ENCODE assay signal across 17 cellular contexts in genomic region chr1:93502561-93502960, GRCh38. TPM values are rescaled to one million over a fixed set of nuclear protein-coding genes. Genes with fewer than 3 reads are reported as not detected.
DNase-seq lines count a peak whose midpoint lies in the region; ATAC-seq, FAIRE-seq and TF ChIP-seq lines count a peak whose summit lies in the region.
"Had no signal": no experiment of that assay in that cellular context is flagged by ENCODE, and none has a peak within 500 bp of the region (broad histone marks: within the 10 kb centered on the region; RNA-seq: fewer than 3 reads in every experiment).

No MANE protein-coding gene starts in this region.

- H3K27ac Mint-ChIP-seq in nephron (peak overlapping the region in 2 of 3 experiments; percentile 0 to 41), CD14-positive monocyte (no peak overlapping the region)

- no peak overlapping the region for H2BK12ac ChIP-seq in H1 (ENCODE audit: low read depth, low read length)

- DNase-seq in NCI-H2029 treated with DMSO at 0.1 percent for 48 hours (lab: John Stamatoyannopoulos, UW), result peak; percentile 14
- DNase-seq in NCI-H2029 (lab: John Stamatoyannopoulos, UW), result no peak
- no peak for DNase-seq in RWPE2 (ENCODE audit: low spot score)
- DNase-seq in H1 (ENCODE audit: low read depth in 1 of 2, low spot score in 2 of 2), result no peak
- DNase-seq in NCI-H2171 (lab: John Stamatoyannopoulos, UW), result no peak
- no peak for DNase-seq in CD14-positive monocyte (ENCODE audit: low spot score)
- DNase-seq: DMS 273 treated with DMSO at 0.1 percent for 48 hours; KG1; MG63; NCI-H1092 treated with DMSO at 0.1 percent for 48 hours; NCI-H187; NCI-H526; NK-92 treated with Interleukin-12 subunit alpha and Interleukin-12 subunit beta, amount 100 ng/mL, for 24 hours had no signal

- no peak overlapping the region for H2AFZ ChIP-seq in H1 (ENCODE audit: low read length)

- H3K36me3 ChIP-seq in RWPE2 (ENCODE audit: low read depth) (peaks cover 32% of the 10 kb centered on the region), H1 (ENCODE audit: control insufficient read depth in 2 of 4, insufficient read depth in 4 of 4, low read length in 3 of 4) (peaks cover 0 to 15% (median 0%) of the 10 kb centered on the region in 4 experiments; a peak in 4 of 8 replicates)
- H3K36me3 ChIP-seq: MG63 had no signal

- no peak overlapping the region for H2BK120ac ChIP-seq in H1 (replicated peaks; ENCODE audit: low read depth, low read length)

- FAIRE-seq in H1 (lab: Jason Lieb, UNC), result peak; percentile 52
- FAIRE-seq: GM18507 had no signal

- H3K4me2 ChIP-seq in H1 (ENCODE audit: insufficient read depth in 1 of 2, low read depth in 2 of 2, low read length in 2 of 2), result no peak overlapping the region
- H3K4me2 ChIP-seq: BLaER1 had no signal

- H2BK5ac ChIP-seq in H1 (ENCODE audit: low read depth, low read length), result no peak overlapping the region

- H3K4me1 Mint-ChIP-seq in nephron (peaks cover 16% of the 10 kb centered on the region), CD14-positive monocyte (peaks cover 3% of the 10 kb centered on the region)

- H3K9me3 ChIP-seq in RWPE2 (ENCODE audit: severe bottlenecking) (peaks cover 2% of the 10 kb centered on the region), H1 (ENCODE audit: insufficient read depth in 2 of 2, low read depth in 1 of 2, low read length in 1 of 2) (no peaks in the 10 kb centered on the region)
- H3K9me3 ChIP-seq: MG63 had no signal

- H3K27ac ChIP-seq in RWPE2 (ENCODE audit: poor library complexity, severe bottlenecking) (peak overlapping the region; percentile 23), H1 (ENCODE audit: low read depth, low read length) (no peak overlapping the region)
- H3K27ac ChIP-seq: BLaER1 had no signal

- WGBS in H1 (ENCODE audit: extremely low coverage in 1 of 2, insufficient coverage in 1 of 2, insufficient read length in 1 of 2, insufficient replicate concordance in 2 of 2, low coverage in 1 of 2, low lambda C conversion rate in 2 of 2, missing lambda C conversion rate in 1 of 2), 2 experiments, result 91% methylated on average over 1 of the region's 1 CpG; no CpG with 5 or more reads in 1 of the 2 experiments

- H3K56ac ChIP-seq in H1 (replicated peaks; ENCODE audit: insufficient read length, low read depth, low read length), result no peak overlapping the region

- H3K4me3 ChIP-seq in RWPE2 (ENCODE audit: severe bottlenecking) (no peak overlapping the region), H1 (ENCODE audit: extremely low read depth in 1 of 4, insufficient read depth in 2 of 4, low read depth in 3 of 4, low read length in 4 of 4) (no peak overlapping the region)
- H3K4me3 ChIP-seq: BLaER1, MG63 had no signal

- TF ChIP-seq CTCF in RWPE2 (IDR thresholded peaks at IDR 0.05; ENCODE audit: poor library complexity, severe bottlenecking) (no peak), H1 (IDR thresholded peaks at IDR 0.05; ENCODE audit: control extremely low read depth in 1 of 3, insufficient read depth in 1 of 3, low read depth in 1 of 3, low read length in 3 of 3) (no peak), nephron (IDR thresholded peaks at IDR 0.05; ENCODE audit: unreplicated experiment in 3 of 3) (no peak), CD14-positive monocyte (IDR thresholded peaks at IDR 0.05) (no peak)

- H2BK15ac ChIP-seq in H1 (ENCODE audit: low read length), result no peak overlapping the region

- no peak overlapping the region for H2AK5ac ChIP-seq in H1 (ENCODE audit: low read depth, low read length)

- H4K5ac ChIP-seq in H1 (ENCODE audit: insufficient read length, low read depth, low read length), result no peak overlapping the region

- H3K79me2 ChIP-seq in H1 (ENCODE audit: control insufficient read depth in 1 of 2, insufficient read depth in 2 of 2, low read length in 2 of 2), result peaks cover 0 to 98% of the 10 kb centered on the region in 2 experiments; a peak in 3 of 4 replicates

- intact Hi-C loops in CD14-positive monocyte (cut with micrococcal nuclease), result no loop called here

- H4K20me1 ChIP-seq in H1 (replicated peaks in 1 of 2; ENCODE audit: control insufficient read depth in 1 of 2, insufficient read depth in 2 of 2, low read length in 2 of 2), result peaks cover 2% of the 10 kb centered on the region in 2 experiments

- H3K14ac ChIP-seq in H1 (ENCODE audit: insufficient read length), result no peak overlapping the region

- H3K9ac ChIP-seq in H1 (replicated peaks in 1 of 4; ENCODE audit: extremely low read depth in 1 of 4, low read depth in 3 of 4, low read length in 3 of 4), result no peak overlapping the region
- H3K9ac ChIP-seq: BLaER1 had no signal

- no peak overlapping the region for H3K23ac ChIP-seq in H1 (ENCODE audit: insufficient read length)

- H2BK20ac ChIP-seq in H1 (ENCODE audit: low read length), result no peak overlapping the region

- no peak for TF ChIP-seq EP300 in H1 (IDR thresholded peaks at IDR 0.05; ENCODE audit: borderline replicate concordance in 1 of 2, low read depth in 2 of 2, low read length in 2 of 2)

- no peak for TF ChIP-seq RAD21 in H1 (IDR thresholded peaks at IDR 0.05 in 1 of 2, conservative IDR thresholded peaks at IDR 0.05 in 1 of 2; ENCODE audit: low read depth in 2 of 2, low read length in 2 of 2)

- H3K23me2 ChIP-seq in H1 (ENCODE audit: low read depth, low read length), result no peaks in the 10 kb centered on the region

- no peak for TF ChIP-seq POLR2A in H1 (IDR thresholded peaks at IDR 0.05; ENCODE audit: control extremely low read depth in 1 of 2, low read depth in 2 of 2, low read length in 2 of 2)

- H3K27me3 Mint-ChIP-seq in nephron (ENCODE audit: low read depth), result no peaks in the 10 kb centered on the region
- no peaks in the 10 kb centered on the region for H3K27me3 Mint-ChIP-seq in CD14-positive monocyte (ENCODE audit: low read depth in 3 of 3)

- ATAC-seq in RWPE2 (ENCODE audit: low read depth) (peak; percentile 66), GM21619 (IDR thresholded peaks at IDR 0.05; ENCODE audit: unreplicated experiment) (no peak)

- no peak overlapping the region for H3K4ac ChIP-seq in H1 (replicated peaks; ENCODE audit: insufficient read length, low read depth, low read length)

- no peak overlapping the region for H3K18ac ChIP-seq in H1 (ENCODE audit: extremely low read depth, low read length)

- CTCF ChIA-PET in H1 (lab: Charles Lee; ENCODE audit: partially characterized antibody), result no interaction called here

- H3K4me3 Mint-ChIP-seq in nephron (no peak overlapping the region), CD14-positive monocyte (no peak overlapping the region)

- H4K8ac ChIP-seq in H1 (ENCODE audit: extremely low read depth, insufficient read depth, low read length), result no peak overlapping the region

- H3K9me3 Mint-ChIP-seq in nephron (peaks cover 4% of the 10 kb centered on the region), CD14-positive monocyte (peaks cover 0 to 1% (median 0%) of the 10 kb centered on the region in 7 donors)

- H3K4me1 ChIP-seq in RWPE2 (ENCODE audit: insufficient read depth, poor library complexity, severe bottlenecking) (peaks cover 19% of the 10 kb centered on the region), H1 (replicated peaks in 1 of 4; ENCODE audit: control insufficient read depth in 3 of 4, insufficient read depth in 4 of 4, low read length in 3 of 4) (no peaks in the 10 kb centered on the region; a peak in 1 of 7 replicates)
- H3K4me1 ChIP-seq: BLaER1 had no signal

- POLR2A ChIA-PET in H1 (lab: Charles Lee; ENCODE audit: partially characterized antibody), result interaction anchor here (0.7 kb wide), 1 partner anchor 92 kb away, joined by 3 read pairs; no protein-coding TSS in a partner anchor

- peaks cover 3% of the 10 kb centered on the region; the same call in 1 of the 2 replicates for H3K79me1 ChIP-seq in H1 (ENCODE audit: low read depth, low read length)

- no peaks in the 10 kb centered on the region for H3K27me3 ChIP-seq in RWPE2 (ENCODE audit: insufficient read depth, poor library complexity, severe bottlenecking)
- no peaks in the 10 kb centered on the region for H3K27me3 ChIP-seq in H1 (replicated peaks in 1 of 4; ENCODE audit: control insufficient read depth in 3 of 4, extremely low read depth in 1 of 4, insufficient read depth in 3 of 4, low read length in 3 of 4)
- H3K27me3 ChIP-seq: BLaER1, MG63 had no signal

- H3K36me3 Mint-ChIP-seq in nephron (ENCODE audit: low read depth) (peaks cover 60% of the 10 kb centered on the region), CD14-positive monocyte (peaks cover 3 to 4% of the 10 kb centered on the region in 2 donors)

- H4K91ac ChIP-seq in H1 (replicated peaks; ENCODE audit: insufficient read length, low read length), result no peak overlapping the region

TF ChIP-seq in H1, 55 proteins besides CTCF, POLR2A, EP300 and RAD21:
- no peak for TF ChIP-seq CHD1 (IDR thresholded peaks at IDR 0.05; ENCODE audit: low read depth, low read length)
- TF ChIP-seq BRCA1 (IDR thresholded peaks at IDR 0.05; ENCODE audit: low read depth, low read length), result no peak
- no peak for TF ChIP-seq JUN (IDR thresholded peaks at IDR 0.05; ENCODE audit: low read depth, low read length)
- TF ChIP-seq NRF1 (IDR thresholded peaks at IDR 0.05; ENCODE audit: low read depth, low read length), result no peak
- no peak for TF ChIP-seq SIRT6 (IDR thresholded peaks at IDR 0.05; ENCODE audit: low read length)
- no peak for TF ChIP-seq RFX5 (IDR thresholded peaks at IDR 0.05; ENCODE audit: borderline replicate concordance, low read depth, low read length)

RNA-seq across cellular contexts. Expression of gene FNBP1L, which starts 54.6 kb away (rescaled TPM):
- 94.2 and 95.9 TPM in 2 replicates for total RNA-seq in H1 (2021; fragmentation: NEBNext Ultra II Directional; extraction: Animal tissue kit (Norgen Biotek cat#: 25700))
- polyA plus RNA-seq in H1 (2011; rRNA removed) (25.4 and 48.9 TPM in 2 replicates), CD14-positive monocyte (under 1 TPM; 0.15 to 0.32 TPM)
- 49.1 TPM for polyA plus RNA-seq in H1 (2011; cell fraction: cytosol; rRNA removed)
- polyA plus RNA-seq in H1 (2011; cell fraction: nucleus; rRNA removed), result 20.3 TPM
- polyA plus RNA-seq in H1 (2012, experiment 1 of 2), result 43.6 to 76.2 TPM (median 52.6 TPM) in 4 replicates
- polyA plus RNA-seq in H1 (2012, experiment 2 of 2), result 4.1 TPM
- 60.8 TPM for polyA plus RNA-seq in H1 (2013, experiment 1 of 2)
- 60.3 TPM for polyA plus RNA-seq in H1 (2013, experiment 2 of 2)
- 69.1 and 75.1 TPM in 2 replicates for polyA minus RNA-seq in H1 (2011; rRNA and poly(A)+ RNA removed)
- 44.2 TPM for polyA minus RNA-seq in H1 (2011; cell fraction: cytosol; rRNA and poly(A)+ RNA removed)
- polyA minus RNA-seq in H1 (2011; cell fraction: nucleus; rRNA and poly(A)+ RNA removed), result 97.4 TPM

Comparison
In these comparisons a context has a peak if more than half of its experiments do, and no peak if none do; other contexts are left out.
1. H3K27ac Mint-ChIP-seq: peak in nephron (2 of 3); none in CD14-positive monocyte (0 of 7).